Comparison of ENCODE assay signal across 17 cellular contexts in genomic region chr14:80628547-80628946, GRCh38.
A peak's percentile ranks its signal among the peaks of the same experiment; 100 is the strongest.
DNase-seq lines count a peak whose midpoint lies in the region; ATAC-seq, FAIRE-seq and TF ChIP-seq lines count a peak whose summit lies in the region.
"Had no signal": no experiment of that assay in that cellular context is flagged by ENCODE, and none has a peak within 500 bp of the region (broad histone marks: within the 10 kb centered on the region; RNA-seq: fewer than 3 reads in every experiment).

No MANE protein-coding gene starts in this region.

- H3K23ac ChIP-seq in IMR-90 (ENCODE audit: low read depth, low read length) = 0 out of 2 replicates have a peak overlapping the region, but pooled peaks have one; percentile 16

- H2AK5ac ChIP-seq in IMR-90 (ENCODE audit: low read depth, low read length) = no peak overlapping the region; the same call in 1 of the 2 replicates

- H3K4me3 Mint-ChIP-seq in effector memory CD8-positive, alpha-beta T cell = no peak overlapping the region
- H3K4me3 Mint-ChIP-seq: B cell; CD14-positive monocyte; CD8-positive, alpha-beta T cell; GM23338; H9 had no signal

- H4K20me1 ChIP-seq in IMR-90 (ENCODE audit: insufficient read depth, low read length) (no peaks in the 10 kb centered on the region), HepG2 (ENCODE audit: insufficient read depth, low read length) (no peaks in the 10 kb centered on the region)

- H3K4ac ChIP-seq in IMR-90 (ENCODE audit: low read depth, low read length) = peak overlapping the region; percentile 48; the same call in 1 of the 2 replicates

- intact Hi-C loops in IMR-90 (cut with micrococcal nuclease) = no loop called here
- intact Hi-C loops in HepG2 (cut with micrococcal nuclease; ENCODE audit: unreplicated experiment) = no loop called here

- H3K18ac ChIP-seq in IMR-90 (ENCODE audit: low read depth, low read length) = peak overlapping the region; percentile 12; the same call in 1 of the 2 replicates

- no peaks in the 10 kb centered on the region for H3K36me3 Mint-ChIP-seq in effector memory CD8-positive, alpha-beta T cell (ENCODE audit: insufficient read depth)

- peak overlapping the region; percentile 65; the same call in 1 of the 2 replicates for H2BK120ac ChIP-seq in IMR-90 (ENCODE audit: low read depth, low read length)

- peaks cover 0 to 3% of the 10 kb centered on the region in 2 experiments; a peak in 2 of 4 replicates for H3K79me1 ChIP-seq in IMR-90 (ENCODE audit: low read depth in 1 of 2, low read length in 2 of 2)

- peak overlapping the region; percentile 65; the same call in 1 of the 3 replicates for H2BK15ac ChIP-seq in IMR-90 (ENCODE audit: low read depth, low read length)

- ATAC-seq in IMR-90 (ENCODE audit: low read depth) = no peak
- peak; percentile 81 for ATAC-seq in HepG2
- ATAC-seq in effector memory CD8-positive, alpha-beta T cell (replicated peaks) = no peak
- ATAC-seq: CD8-positive, alpha-beta T cell; GM12878; GM23338 had no signal

- peaks cover 6 to 8% of the 10 kb centered on the region in 2 donors for H3K9me3 Mint-ChIP-seq in effector memory CD8-positive, alpha-beta T cell
- H3K9me3 Mint-ChIP-seq: GM23338 had no signal

- H4K5ac ChIP-seq in IMR-90 (ENCODE audit: low read depth, low read length) = peak overlapping the region; percentile 30; the same call in 1 of the 2 replicates

- DNase-seq in DMS 273 (lab: John Stamatoyannopoulos, UW; ENCODE audit: unreplicated experiment) (peak; percentile 56), IMR-90 (no peak), HepG2 (ENCODE audit: low spot score) (peak; percentile 13), small intestine (peak; percentile 79), NK-92 (lab: John Stamatoyannopoulos, UW; ENCODE audit: unreplicated experiment) (no peak), DMS79 treated with DMSO at 0.1 percent for 48 hours (lab: John Stamatoyannopoulos, UW) (no peak)
- no peak for DNase-seq in effector memory CD8-positive, alpha-beta T cell
- DNase-seq: CD8-positive, alpha-beta T cell; COR-L47; H9; KBM-7 had no signal

- TF ChIP-seq RAD21 in IMR-90 (IDR thresholded peaks at IDR 0.05; ENCODE audit: low read length) = no peak
- TF ChIP-seq RAD21 in HepG2 (CRISPR knock-in tag; IDR thresholded peaks at IDR 0.05) = no peak

- H3K36me3 ChIP-seq in IMR-90 (ENCODE audit: control insufficient read depth, insufficient read depth, low read length) (no peaks in the 10 kb centered on the region), HepG2 (replicated peaks in 1 of 2; ENCODE audit: control insufficient read depth in 1 of 2, insufficient read depth in 2 of 2, low read length in 2 of 2) (no peaks in the 10 kb centered on the region), small intestine (ENCODE audit: control insufficient read depth in 2 of 2, insufficient read depth in 2 of 2, low read length in 2 of 2) (no peaks in the 10 kb centered on the region)

- H3K4me1 ChIP-seq in IMR-90 (ENCODE audit: control insufficient read depth, insufficient read depth, low read length) (peaks cover 2% of the 10 kb centered on the region; the same call in 1 of the 2 replicates), HepG2 (ENCODE audit: insufficient read depth, low read length) (peaks cover 12% of the 10 kb centered on the region), small intestine (ENCODE audit: control insufficient read depth in 2 of 2, insufficient read depth in 1 of 2, low read depth in 1 of 2, low read length in 1 of 2) (peaks cover 2 to 3% of the 10 kb centered on the region in 2 donors)

- H3K27me3 ChIP-seq in IMR-90 (ENCODE audit: control insufficient read depth, insufficient read depth, low read length) (no peaks in the 10 kb centered on the region), HepG2 (ENCODE audit: control insufficient read depth in 1 of 2, insufficient read depth in 2 of 2, low read length in 2 of 2) (no peaks in the 10 kb centered on the region), small intestine (ENCODE audit: control insufficient read depth in 2 of 2, insufficient read depth in 2 of 2, low read length in 2 of 2) (no peaks in the 10 kb centered on the region)

- H2BK5ac ChIP-seq in IMR-90 (ENCODE audit: low read depth, low read length, poor library complexity, severe bottlenecking) = peak overlapping the region; percentile 11

- H4K91ac ChIP-seq in IMR-90 (ENCODE audit: insufficient read depth, low read depth, low read length) = peak overlapping the region; percentile 15; the same call in 1 of the 2 replicates

- H3K9me1 ChIP-seq in IMR-90 (ENCODE audit: insufficient read depth, low read length) = no peaks in the 10 kb centered on the region

- no peak overlapping the region for H3K4me3 ChIP-seq in IMR-90 (ENCODE audit: insufficient read depth, low read depth, low read length)
- no peak overlapping the region for H3K4me3 ChIP-seq in HepG2 (replicated peaks in 1 of 3; ENCODE audit: insufficient read depth in 1 of 3, low read depth in 2 of 3, low read length in 3 of 3)
- H3K4me3 ChIP-seq in small intestine (ENCODE audit: low read depth in 1 of 2, low read length in 2 of 2) = no peak overlapping the region
- H3K4me3 ChIP-seq: GM12878, GM23338 had no signal

- TF ChIP-seq EP300 in HepG2 (IDR thresholded peaks at IDR 0.05; ENCODE audit: low read depth in 2 of 2, low read length in 2 of 2) (no peak), HepG2 (CRISPR knock-in tag; IDR thresholded peaks at IDR 0.05; ENCODE audit: borderline replicate concordance) (no peak)

- in situ Hi-C loops in IMR-90 (cut with MboI; ENCODE audit: low sequenced_read_pairs) (no loop called here), HepG2 (cut with HindIII; ENCODE audit: extremely low pct_ligation_motif_present, low pct_unique_long_range_greater_than_20kb) (no loop called here)

- POLR2A ChIA-PET in IMR-90 (lab: Charles Lee; ENCODE audit: unreplicated experiment) (interaction anchor here (0.7 kb wide), 1 partner anchor 339 kb away, joined by 3 read pairs; no protein-coding TSS in a partner anchor), HepG2 (lab: Yijun Ruan, JAX) (no interaction called here)

- no peak overlapping the region for H4K8ac ChIP-seq in IMR-90 (ENCODE audit: low read depth in 2 of 2, low read length in 2 of 2)

- H3K4me2 ChIP-seq in IMR-90 (ENCODE audit: low read depth, low read length) (no peak overlapping the region), HepG2 (ENCODE audit: low read depth, low read length) (no peak overlapping the region)
- H3K4me2 ChIP-seq: GM23338 had no signal

- TF ChIP-seq CTCF in IMR-90 (conservative IDR thresholded peaks at IDR 0.05; ENCODE audit: low read depth, low read length) = no peak
- no peak for TF ChIP-seq CTCF in HepG2 (CRISPR knock-in tag; IDR thresholded peaks at IDR 0.05)

- no peak overlapping the region for H2AK9ac ChIP-seq in IMR-90 (replicated peaks; ENCODE audit: low read depth, low read length, poor library complexity)

- peak; percentile 23 for FAIRE-seq in HepG2 (lab: Jason Lieb, UNC)
- no peak for FAIRE-seq in small intestine (lab: Jason Lieb, UNC)
- FAIRE-seq: A204.1, GM12878, GM18507 had no signal

- H3K9me3 ChIP-seq in IMR-90 (ENCODE audit: control insufficient read depth, insufficient read depth, low read length) (no peaks in the 10 kb centered on the region), HepG2 (ENCODE audit: low read length) (no peaks in the 10 kb centered on the region), small intestine (ENCODE audit: control insufficient read depth, low read depth) (no peaks in the 10 kb centered on the region)

- H3K14ac ChIP-seq in IMR-90 (replicated peaks; ENCODE audit: low read depth, low read length) = 0 out of 2 replicates have a peak overlapping the region, but pooled peaks have one; percentile 31

- H3K27me3 Mint-ChIP-seq in effector memory CD8-positive, alpha-beta T cell = no peaks in the 10 kb centered on the region
- H3K27me3 Mint-ChIP-seq: B cell had no signal

- H3K27ac Mint-ChIP-seq in effector memory CD8-positive, alpha-beta T cell = no peak overlapping the region
- H3K27ac Mint-ChIP-seq: B cell; CD14-positive monocyte; CD8-positive, alpha-beta T cell; GM23338 had no signal

- peak overlapping the region; percentile 60 for H2BK20ac ChIP-seq in IMR-90 (ENCODE audit: low read depth, low read length)

- CTCF ChIA-PET in IMR-90 (lab: Yijun Ruan, JAX) = interaction anchor here (0.7 kb wide), 1 partner anchor 143 kb away, joined by 3 read pairs; no protein-coding TSS in a partner anchor
- CTCF ChIA-PET in HepG2 (lab: Yijun Ruan, JAX; ENCODE audit: low intra/inter-chr PET ratio, low total read pairs) = no interaction called here

- dilution Hi-C loops in IMR-90 (cut with HindIII; ENCODE audit: low sequenced_read_pairs, unreplicated experiment) = no loop called here

- H3K9ac ChIP-seq in IMR-90 (ENCODE audit: low read depth, low read length) (no peak overlapping the region), HepG2 (ENCODE audit: insufficient read depth, low read depth, low read length) (no peak overlapping the region)

- no peaks in the 10 kb centered on the region for H3K79me2 ChIP-seq in HepG2 (ENCODE audit: insufficient read depth, low read length)

- H3K27ac ChIP-seq in IMR-90 (ENCODE audit: insufficient read depth, low read length) = no peak overlapping the region
- H3K27ac ChIP-seq in HepG2 (ENCODE audit: extremely low read length, insufficient read depth, low read length) = no peak overlapping the region
- H3K27ac ChIP-seq in small intestine (ENCODE audit: low read depth in 1 of 2, low read length in 1 of 2) = no peak overlapping the region

- no peak overlapping the region for H2AFZ ChIP-seq in IMR-90 (replicated peaks; ENCODE audit: low read length, poor library complexity)
- peak overlapping the region; percentile 3 for H2AFZ ChIP-seq in HepG2 (ENCODE audit: low read length)
- H2AFZ ChIP-seq: GM23338 had no signal

- H3K56ac ChIP-seq in IMR-90 (ENCODE audit: extremely low read depth, insufficient read depth, low read length) = no peak overlapping the region

- TF ChIP-seq POLR2A in IMR-90 (IDR thresholded peaks at IDR 0.05; ENCODE audit: low read depth, low read length) (no peak), HepG2 (IDR thresholded peaks at IDR 0.05; ENCODE audit: insufficient read depth in 1 of 2, low read depth in 2 of 2, low read length in 2 of 2) (no peak)

- WGBS in IMR-90 (ENCODE audit: extremely low coverage in 2 of 2, insufficient read length in 1 of 2), 2 experiments = no CpG with 5 or more reads among the region's 6 CpGs
- 65% methylated on average over 6 of the region's 6 CpGs for WGBS in HepG2 (ENCODE audit: low lambda C conversion rate)
- 14 to 73% (median 33%) methylated on average over 6 of the region's 6 CpGs for WGBS in small intestine, 3 donors

- BruUV-seq in IMR-90 (replicated peaks; lab: Mats Ljungman, UMichigan) (no TSS peak), HepG2 (replicated peaks; lab: Mats Ljungman, UMichigan) (no TSS peak)

- no peaks in the 10 kb centered on the region for H3K4me1 Mint-ChIP-seq in effector memory CD8-positive, alpha-beta T cell (ENCODE audit: low read depth in 2 of 2)
- H3K4me1 Mint-ChIP-seq: B cell, CD14-positive monocyte, GM23338, H9 had no signal

TF ChIP-seq in IMR-90, 13 proteins besides CTCF, POLR2A, EP300 and RAD21 (continues in another document):
- TF ChIP-seq MAZ (IDR thresholded peaks at IDR 0.05; ENCODE audit: borderline replicate concordance, low read depth, low read length) = no peak
- no peak for TF ChIP-seq FOS (IDR thresholded peaks at IDR 0.05; ENCODE audit: low read depth, low read length)

TF ChIP-seq in HepG2, 621 proteins besides CTCF, POLR2A, EP300 and RAD21 (continues in another document):
- TF ChIP-seq FOXC1 (CRISPR knock-in tag; IDR thresholded peaks at IDR 0.05; ENCODE audit: borderline replicate concordance) (no peak), HNF4A (CRISPR knock-in tag; IDR thresholded peaks at IDR 0.05) (peak; percentile 67)

Comparison
In these comparisons a context has a peak if more than half of its experiments do, and no peak if none do; other contexts are left out.
1. DNase-seq: peak in DMS 273 (single experiment), HepG2 (single experiment) and small intestine (single experiment); none in IMR-90 (single experiment), effector memory CD8-positive, alpha-beta T cell (0 of 3), NK-92 (single experiment) and DMS79 treated with DMSO at 0.1 percent for 48 hours (single experiment).